In genomic region chr15:40807028-40807887, GRCh38 we compare ENCODE assay signal across 8 cellular contexts. TPM values are rescaled to one million over a fixed set of nuclear protein-coding genes. Genes with fewer than 3 reads are reported as not detected.
A peak's percentile ranks its signal among the peaks of the same experiment; 100 is the strongest.
DNase-seq lines count a peak whose midpoint lies in the region; ATAC-seq and TF ChIP-seq lines count a peak whose summit lies in the region.

A gene with protein sequence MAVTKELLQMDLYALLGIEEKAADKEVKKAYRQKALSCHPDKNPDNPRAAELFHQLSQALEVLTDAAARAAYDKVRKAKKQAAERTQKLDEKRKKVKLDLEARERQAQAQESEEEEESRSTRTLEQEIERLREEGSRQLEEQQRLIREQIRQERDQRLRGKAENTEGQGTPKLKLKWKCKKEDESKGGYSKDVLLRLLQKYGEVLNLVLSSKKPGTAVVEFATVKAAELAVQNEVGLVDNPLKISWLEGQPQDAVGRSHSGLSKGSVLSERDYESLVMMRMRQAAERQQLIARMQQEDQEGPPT (minus strand): TSS chr15:40807473. CDS start chr15:40807446, 27 bp downstream.
A gene with protein sequence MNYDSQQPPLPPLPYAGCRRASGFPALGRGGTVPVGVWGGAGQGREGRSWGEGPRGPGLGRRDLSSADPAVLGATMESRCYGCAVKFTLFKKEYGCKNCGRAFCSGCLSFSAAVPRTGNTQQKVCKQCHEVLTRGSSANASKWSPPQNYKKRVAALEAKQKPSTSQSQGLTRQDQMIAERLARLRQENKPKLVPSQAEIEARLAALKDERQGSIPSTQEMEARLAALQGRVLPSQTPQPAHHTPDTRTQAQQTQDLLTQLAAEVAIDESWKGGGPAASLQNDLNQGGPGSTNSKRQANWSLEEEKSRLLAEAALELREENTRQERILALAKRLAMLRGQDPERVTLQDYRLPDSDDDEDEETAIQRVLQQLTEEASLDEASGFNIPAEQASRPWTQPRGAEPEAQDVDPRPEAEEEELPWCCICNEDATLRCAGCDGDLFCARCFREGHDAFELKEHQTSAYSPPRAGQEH (plus strand): TSS chr15:40807089. CDS start chr15:40807590, 501 bp downstream.

- H2AFZ ChIP-seq in PC-9, result peak within 1 kb of the TSS; percentile 100

- H3K9ac ChIP-seq in mucosa of rectum (ENCODE audit: low read depth in 1 of 2, low read length in 2 of 2), result peak within 1 kb of the TSS; percentile 93 to 99

- peaks cover 9% of the 10 kb centered on the region; the same call in 1 of the 2 replicates for H3K4me1 ChIP-seq in PC-9 (replicated peaks; ENCODE audit: insufficient read depth)
- H3K4me1 ChIP-seq in mucosa of rectum (ENCODE audit: control insufficient read depth in 2 of 2, insufficient read depth in 2 of 2, low read length in 2 of 2), result peaks cover 12 to 17% of the 10 kb centered on the region in 2 donors

- H3K79me2 ChIP-seq in PC-9 (ENCODE audit: low read depth), result peaks cover 19% of the 10 kb centered on the region

- H3K36me3 ChIP-seq in PC-9 (ENCODE audit: low read depth) (no peaks in the 10 kb centered on the region), mucosa of rectum (ENCODE audit: control insufficient read depth in 2 of 2, insufficient read depth in 2 of 2, low read length in 2 of 2) (peaks cover 5 to 14% of the 10 kb centered on the region in 2 donors)

- H3F3A ChIP-seq in PC-9 (ENCODE audit: insufficient read depth, low read depth), result peaks cover 4% of the 10 kb centered on the region; the same call in 1 of the 2 replicates

- no peaks in the 10 kb centered on the region for H3K9me2 ChIP-seq in PC-9 (ENCODE audit: insufficient read depth)

- H3K27me3 ChIP-seq in PC-9 (ENCODE audit: insufficient read depth, low read depth) (no peaks in the 10 kb centered on the region), mucosa of rectum (ENCODE audit: control insufficient read depth in 2 of 2, insufficient read depth in 2 of 2, low read length in 2 of 2) (no peaks in the 10 kb centered on the region)

- no TSS peak for BruUV-seq in PC-9 (replicated peaks; lab: Mats Ljungman, UMichigan)

- H3K4me2 ChIP-seq in PC-9, result peak within 1 kb of the TSS; percentile 100

- H4K20me1 ChIP-seq in PC-9 (ENCODE audit: insufficient read depth), result no peaks in the 10 kb centered on the region

- peak within 1 kb of the TSS; percentile 81 for H3K4me3 ChIP-seq in Jurkat, Clone E6-1 (ENCODE audit: low read length)
- peak within 1 kb of the TSS; percentile 99 for H3K4me3 ChIP-seq in PC-9
- H3K4me3 ChIP-seq in epithelial cell of proximal tubule (ENCODE audit: low read depth, low read length), result peak within 1 kb of the TSS; percentile 94
- H3K4me3 ChIP-seq in mucosa of rectum (ENCODE audit: low read length in 2 of 2), result peak within 1 kb of the TSS; percentile 100

- POLR2A ChIA-PET in PC-9 (lab: Charles Lee; ENCODE audit: unreplicated experiment), result interaction anchor here (0.5 to 0.9 kb wide), 6 partner anchors 11 to 1316 kb away, joined by 4 to 11 read pairs (median 6); no protein-coding TSS in a partner anchor

- CTCF ChIA-PET in PC-9 (lab: Charles Lee), result interaction anchor here (0.6 kb wide), 1 partner anchor 50 kb away, joined by 8 read pairs; no protein-coding TSS in a partner anchor

- intact Hi-C loops in PC-9 (cut with micrococcal nuclease; ENCODE audit: unreplicated experiment), result loop anchor here (1.0 to 2.0 kb wide), 4 partner anchors 14 to 38 kb away; partner anchors contain the start of gene C15orf62

- no peaks in the 10 kb centered on the region for H3K9me3 ChIP-seq in PC-9 (ENCODE audit: insufficient read depth, low read depth)
- no peaks in the 10 kb centered on the region for H3K9me3 ChIP-seq in mucosa of rectum (ENCODE audit: control insufficient read depth in 2 of 2, low read length in 2 of 2)

- DNase-seq in DMS53 (lab: John Stamatoyannopoulos, UW) (peak; percentile 97), PC-9 (peak; percentile 91 to 93), epithelial cell of proximal tubule (ENCODE audit: low read depth) (peak; percentile 79)
- peak; percentile 96 for DNase-seq in Jurkat, Clone E6-1 (ENCODE audit: low read depth, low spot score)
- peak; percentile 92 for DNase-seq in activated T-cell treated with anti-CD3 and anti-CD28 coated beads, Interleukin-2, amount 50 U/mL, for 1 hour
- DNase-seq in stimulated activated CD8-positive, alpha-beta memory T cell treated with anti-CD3 and anti-CD28 coated beads, Interleukin-4, amount 100 ng/mL, for 48 hours, result peak; percentile 97

- peak; percentile 93 for ATAC-seq in GM21619 (IDR thresholded peaks at IDR 0.05; ENCODE audit: unreplicated experiment)

- TF ChIP-seq CTCF in PC-9 (conservative IDR thresholded peaks at IDR 0.05), result no peak
- peak; percentile 14 for TF ChIP-seq CTCF in epithelial cell of proximal tubule (conservative IDR thresholded peaks at IDR 0.05; ENCODE audit: low read depth, low read length)

- H3K27ac ChIP-seq in PC-9 (peak within 1 kb of the TSS; percentile 72), mucosa of rectum (ENCODE audit: low read depth in 2 of 2, low read length in 2 of 2) (peak within 1 kb of the TSS; percentile 92 to 98)

RNA-seq across cellular contexts. Expression of the first gene that starts in this region (rescaled TPM):
- polyA plus RNA-seq in Jurkat, Clone E6-1 (2012; ENCODE audit: insufficient read depth, insufficient read length), result 50.2 TPM
- total RNA-seq in PC-9 (2021), result 27.4 and 33.0 TPM in 2 replicates
- 21.7 and 43.2 TPM in 2 replicates for total RNA-seq in epithelial cell of proximal tubule

RNA-seq across cellular contexts. Expression of the second gene that starts in this region (rescaled TPM):
- 33.2 TPM for polyA plus RNA-seq in Jurkat, Clone E6-1 (2012; ENCODE audit: insufficient read depth, insufficient read length)
- total RNA-seq in PC-9 (2021) (32.6 and 33.1 TPM in 2 replicates), epithelial cell of proximal tubule (30.0 and 34.8 TPM in 2 replicates)

Comparison
In these comparisons a context has a peak if more than half of its experiments do, and no peak if none do; other contexts are left out.
1. Peak in every context shown above with its lines: DNase-seq, ATAC-seq, H3K4me3 ChIP-seq and H3K27ac ChIP-seq.